In genomic region chrX:47817897-47818296, GRCh38 we compare ENCODE assay signal across 30 cellular contexts.
"Had no signal": no experiment of that assay in that cellular context is flagged by ENCODE, and none has a peak within 500 bp of the region (broad histone marks: within the 10 kb centered on the region; RNA-seq: fewer than 3 reads in every experiment).

No MANE protein-coding gene starts in this region.

- H3K4me3 ChIP-seq: left lung, lower lobe of right lung, pancreas, prostate gland, skin epidermis, stomach, testis, thyroid gland, transverse colon, upper lobe of left lung, vagina had no signal

- H3K27me3 ChIP-seq: left lung, testis, thyroid gland, transverse colon, upper lobe of left lung, vagina had no signal

- H3K4me1 Mint-ChIP-seq: immature natural killer cell; nephron; neural crest cell; stimulated activated naive B cell treated with anti-CD40 and anti-IgM and Interleukin-4, amounts not matched to agents 10 μg/mL and 1 μg/mL and 100 μg/mL, for 72 hours had no signal

- H3K36me3 ChIP-seq: left lung, lower lobe of right lung, pancreas, prostate gland, stomach, thyroid gland, transverse colon, upper lobe of left lung, vagina had no signal

- DNase-seq: immature natural killer cell; kidney; left lung; lower lobe of right lung; mammary epithelial cell; mesenchymal stem cell; naive thymus-derived CD8-positive, alpha-beta T cell; nucleus accumbens; pancreas; posterior cingulate gyrus; retina; right cardiac atrium; stimulated activated CD4-positive, alpha-beta T cell treated with anti-CD3 and anti-CD28 coated beads, Interleukin-12 subunit alpha, Interleukin-12 subunit beta, amount 100 ng/mL, for 4 hours; stimulated activated CD4-positive, alpha-beta T cell treated with anti-CD3 and anti-CD28 coated beads, Interleukin-15, amount 100 ng/mL, for 24 hours; stimulated activated CD4-positive, alpha-beta T cell treated with anti-CD3 and anti-CD28 coated beads, Interleukin-2, amount 100 ng/mL, for 24 hours; stimulated activated CD4-positive, alpha-beta T cell treated with anti-CD3 and anti-CD28 coated beads, Interleukin-4, amount 100 ng/mL, for 1 hour; stimulated activated naive B cell treated with anti-CD40 and anti-IgM and Interleukin-4, amounts not matched to agents 10 μg/mL and 1 μg/mL and 100 μg/mL, for 72 hours; stimulated activated naive CD8-positive, alpha-beta T cell treated with anti-CD3 and anti-CD28 coated beads, Interleukin-15, Interleukin-2, amounts not matched to agents 100 U/mL and 50 U/mL, for 24 hours; testis; thyroid gland; transverse colon; upper lobe of left lung had no signal

- ATAC-seq: left lung; lower lobe of right lung; naive thymus-derived CD8-positive, alpha-beta T cell; right cardiac atrium; sciatic nerve; stimulated activated naive B cell treated with anti-CD40 and anti-IgM and Interleukin-4, amounts not matched to agents 10 μg/mL and 1 μg/mL and 100 μg/mL, for 72 hours; stimulated activated naive CD8-positive, alpha-beta T cell treated with anti-CD3 and anti-CD28 coated beads, Interleukin-15, Interleukin-2, amounts not matched to agents 100 U/mL and 50 U/mL, for 24 hours had no signal

- H3K27ac Mint-ChIP-seq: immature natural killer cell; naive thymus-derived CD8-positive, alpha-beta T cell; nephron; stimulated activated naive B cell treated with anti-CD40 and anti-IgM and Interleukin-4, amounts not matched to agents 10 μg/mL and 1 μg/mL and 100 μg/mL, for 72 hours had no signal

- FAIRE-seq: islet of Langerhans, kidney, pancreas had no signal

- H3K27ac ChIP-seq: left lung, lower lobe of right lung, pancreas, prostate gland, skin epidermis, stomach, testis, thyroid gland, upper lobe of left lung, vagina had no signal

- H3K36me3 Mint-ChIP-seq: immature natural killer cell; naive thymus-derived CD8-positive, alpha-beta T cell; stimulated activated naive B cell treated with anti-CD40 and anti-IgM and Interleukin-4, amounts not matched to agents 10 μg/mL and 1 μg/mL and 100 μg/mL, for 72 hours had no signal

- H3K27me3 Mint-ChIP-seq: naive thymus-derived CD8-positive, alpha-beta T cell had no signal

- H3K9me3 Mint-ChIP-seq: immature natural killer cell, neural crest cell had no signal

- H3K9me3 ChIP-seq: left lung, lower lobe of right lung, pancreas, prostate gland, testis, thyroid gland, transverse colon, upper lobe of left lung, vagina had no signal

- H3K4me3 Mint-ChIP-seq: immature natural killer cell; naive thymus-derived CD8-positive, alpha-beta T cell; nephron; neural crest cell; stimulated activated naive B cell treated with anti-CD40 and anti-IgM and Interleukin-4, amounts not matched to agents 10 μg/mL and 1 μg/mL and 100 μg/mL, for 72 hours had no signal

- H3K4me1 ChIP-seq: left lung, lower lobe of right lung, pancreas, prostate gland, testis, thyroid gland, vagina had no signal
